In the genomic region with DNA sequence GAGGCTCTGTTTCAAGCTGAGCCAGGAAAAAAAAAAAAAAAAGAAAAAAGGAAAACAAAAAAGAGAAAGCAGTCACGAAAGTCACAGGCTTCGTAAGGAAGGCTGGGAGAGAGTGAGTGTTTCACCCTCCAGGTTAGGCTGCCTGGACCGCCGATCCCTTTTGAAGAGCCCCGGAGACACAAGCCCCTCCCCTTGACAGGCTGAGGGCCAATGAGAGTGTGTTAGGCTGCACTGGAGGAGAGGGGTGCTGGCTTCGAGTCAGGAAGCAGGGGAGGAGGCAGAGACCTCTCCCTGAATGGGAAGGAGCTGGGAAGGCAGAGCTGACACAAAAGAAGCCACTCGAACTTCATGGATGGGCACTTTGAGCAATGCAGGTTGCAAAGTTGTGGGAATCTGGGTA, we compare ENCODE assay signal across 1 cellular context.
TF ChIP-seq lines count a peak whose summit lies in the region.

A gene with protein sequence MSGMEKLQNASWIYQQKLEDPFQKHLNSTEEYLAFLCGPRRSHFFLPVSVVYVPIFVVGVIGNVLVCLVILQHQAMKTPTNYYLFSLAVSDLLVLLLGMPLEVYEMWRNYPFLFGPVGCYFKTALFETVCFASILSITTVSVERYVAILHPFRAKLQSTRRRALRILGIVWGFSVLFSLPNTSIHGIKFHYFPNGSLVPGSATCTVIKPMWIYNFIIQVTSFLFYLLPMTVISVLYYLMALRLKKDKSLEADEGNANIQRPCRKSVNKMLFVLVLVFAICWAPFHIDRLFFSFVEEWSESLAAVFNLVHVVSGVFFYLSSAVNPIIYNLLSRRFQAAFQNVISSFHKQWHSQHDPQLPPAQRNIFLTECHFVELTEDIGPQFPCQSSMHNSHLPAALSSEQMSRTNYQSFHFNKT (minus strand): TSS at position 135 of the 400 bp plus-strand sequence. CDS start 166 bp downstream, outside the sequence.

TF ChIP-seq in H1, 55 proteins besides CTCF, POLR2A, EP300 and RAD21 (continued from another document):
- TF ChIP-seq, protein P1, sequence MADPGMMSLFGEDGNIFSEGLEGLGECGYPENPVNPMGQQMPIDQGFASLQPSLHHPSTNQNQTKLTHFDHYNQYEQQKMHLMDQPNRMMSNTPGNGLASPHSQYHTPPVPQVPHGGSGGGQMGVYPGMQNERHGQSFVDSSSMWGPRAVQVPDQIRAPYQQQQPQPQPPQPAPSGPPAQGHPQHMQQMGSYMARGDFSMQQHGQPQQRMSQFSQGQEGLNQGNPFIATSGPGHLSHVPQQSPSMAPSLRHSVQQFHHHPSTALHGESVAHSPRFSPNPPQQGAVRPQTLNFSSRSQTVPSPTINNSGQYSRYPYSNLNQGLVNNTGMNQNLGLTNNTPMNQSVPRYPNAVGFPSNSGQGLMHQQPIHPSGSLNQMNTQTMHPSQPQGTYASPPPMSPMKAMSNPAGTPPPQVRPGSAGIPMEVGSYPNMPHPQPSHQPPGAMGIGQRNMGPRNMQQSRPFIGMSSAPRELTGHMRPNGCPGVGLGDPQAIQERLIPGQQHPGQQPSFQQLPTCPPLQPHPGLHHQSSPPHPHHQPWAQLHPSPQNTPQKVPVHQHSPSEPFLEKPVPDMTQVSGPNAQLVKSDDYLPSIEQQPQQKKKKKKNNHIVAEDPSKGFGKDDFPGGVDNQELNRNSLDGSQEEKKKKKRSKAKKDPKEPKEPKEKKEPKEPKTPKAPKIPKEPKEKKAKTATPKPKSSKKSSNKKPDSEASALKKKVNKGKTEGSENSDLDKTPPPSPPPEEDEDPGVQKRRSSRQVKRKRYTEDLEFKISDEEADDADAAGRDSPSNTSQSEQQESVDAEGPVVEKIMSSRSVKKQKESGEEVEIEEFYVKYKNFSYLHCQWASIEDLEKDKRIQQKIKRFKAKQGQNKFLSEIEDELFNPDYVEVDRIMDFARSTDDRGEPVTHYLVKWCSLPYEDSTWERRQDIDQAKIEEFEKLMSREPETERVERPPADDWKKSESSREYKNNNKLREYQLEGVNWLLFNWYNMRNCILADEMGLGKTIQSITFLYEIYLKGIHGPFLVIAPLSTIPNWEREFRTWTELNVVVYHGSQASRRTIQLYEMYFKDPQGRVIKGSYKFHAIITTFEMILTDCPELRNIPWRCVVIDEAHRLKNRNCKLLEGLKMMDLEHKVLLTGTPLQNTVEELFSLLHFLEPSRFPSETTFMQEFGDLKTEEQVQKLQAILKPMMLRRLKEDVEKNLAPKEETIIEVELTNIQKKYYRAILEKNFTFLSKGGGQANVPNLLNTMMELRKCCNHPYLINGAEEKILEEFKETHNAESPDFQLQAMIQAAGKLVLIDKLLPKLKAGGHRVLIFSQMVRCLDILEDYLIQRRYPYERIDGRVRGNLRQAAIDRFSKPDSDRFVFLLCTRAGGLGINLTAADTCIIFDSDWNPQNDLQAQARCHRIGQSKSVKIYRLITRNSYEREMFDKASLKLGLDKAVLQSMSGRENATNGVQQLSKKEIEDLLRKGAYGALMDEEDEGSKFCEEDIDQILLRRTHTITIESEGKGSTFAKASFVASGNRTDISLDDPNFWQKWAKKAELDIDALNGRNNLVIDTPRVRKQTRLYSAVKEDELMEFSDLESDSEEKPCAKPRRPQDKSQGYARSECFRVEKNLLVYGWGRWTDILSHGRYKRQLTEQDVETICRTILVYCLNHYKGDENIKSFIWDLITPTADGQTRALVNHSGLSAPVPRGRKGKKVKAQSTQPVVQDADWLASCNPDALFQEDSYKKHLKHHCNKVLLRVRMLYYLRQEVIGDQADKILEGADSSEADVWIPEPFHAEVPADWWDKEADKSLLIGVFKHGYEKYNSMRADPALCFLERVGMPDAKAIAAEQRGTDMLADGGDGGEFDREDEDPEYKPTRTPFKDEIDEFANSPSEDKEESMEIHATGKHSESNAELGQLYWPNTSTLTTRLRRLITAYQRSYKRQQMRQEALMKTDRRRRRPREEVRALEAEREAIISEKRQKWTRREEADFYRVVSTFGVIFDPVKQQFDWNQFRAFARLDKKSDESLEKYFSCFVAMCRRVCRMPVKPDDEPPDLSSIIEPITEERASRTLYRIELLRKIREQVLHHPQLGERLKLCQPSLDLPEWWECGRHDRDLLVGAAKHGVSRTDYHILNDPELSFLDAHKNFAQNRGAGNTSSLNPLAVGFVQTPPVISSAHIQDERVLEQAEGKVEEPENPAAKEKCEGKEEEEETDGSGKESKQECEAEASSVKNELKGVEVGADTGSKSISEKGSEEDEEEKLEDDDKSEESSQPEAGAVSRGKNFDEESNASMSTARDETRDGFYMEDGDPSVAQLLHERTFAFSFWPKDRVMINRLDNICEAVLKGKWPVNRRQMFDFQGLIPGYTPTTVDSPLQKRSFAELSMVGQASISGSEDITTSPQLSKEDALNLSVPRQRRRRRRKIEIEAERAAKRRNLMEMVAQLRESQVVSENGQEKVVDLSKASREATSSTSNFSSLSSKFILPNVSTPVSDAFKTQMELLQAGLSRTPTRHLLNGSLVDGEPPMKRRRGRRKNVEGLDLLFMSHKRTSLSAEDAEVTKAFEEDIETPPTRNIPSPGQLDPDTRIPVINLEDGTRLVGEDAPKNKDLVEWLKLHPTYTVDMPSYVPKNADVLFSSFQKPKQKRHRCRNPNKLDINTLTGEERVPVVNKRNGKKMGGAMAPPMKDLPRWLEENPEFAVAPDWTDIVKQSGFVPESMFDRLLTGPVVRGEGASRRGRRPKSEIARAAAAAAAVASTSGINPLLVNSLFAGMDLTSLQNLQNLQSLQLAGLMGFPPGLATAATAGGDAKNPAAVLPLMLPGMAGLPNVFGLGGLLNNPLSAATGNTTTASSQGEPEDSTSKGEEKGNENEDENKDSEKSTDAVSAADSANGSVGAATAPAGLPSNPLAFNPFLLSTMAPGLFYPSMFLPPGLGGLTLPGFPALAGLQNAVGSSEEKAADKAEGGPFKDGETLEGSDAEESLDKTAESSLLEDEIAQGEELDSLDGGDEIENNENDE (IDR thresholded peaks at IDR 0.05; ENCODE audit: insufficient replicate concordance, low read length), result no peak
